ENCODE assay signal across 24 cellular contexts in the genomic region with DNA sequence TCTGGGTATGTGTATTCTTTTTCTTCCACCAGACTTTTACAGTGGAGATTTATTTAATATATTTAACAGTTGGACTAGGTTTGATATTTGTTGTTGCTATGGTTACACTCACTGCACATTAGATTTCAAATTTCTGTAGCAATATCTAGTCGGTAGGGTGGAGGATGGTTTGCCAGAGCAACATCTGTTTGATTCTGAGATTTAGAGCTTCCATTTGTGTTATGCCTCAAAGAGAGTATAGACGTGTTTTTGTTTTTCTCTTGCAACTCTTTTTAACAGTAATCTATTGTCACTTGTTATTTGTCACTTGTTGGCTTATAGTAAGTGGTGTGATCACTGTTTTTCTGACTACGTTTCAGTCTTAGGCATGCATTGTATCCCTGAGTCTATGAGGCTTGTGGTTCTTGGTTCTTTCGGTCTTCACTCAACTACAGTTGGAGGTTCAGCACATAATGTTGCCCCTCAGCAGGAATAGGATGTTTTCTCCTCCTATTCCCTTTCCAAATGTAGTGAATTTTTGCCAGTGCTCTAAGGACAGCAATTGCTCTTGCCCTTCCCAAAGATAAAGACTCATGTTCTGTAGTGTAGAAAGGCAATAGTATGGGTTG.
"Had no signal": no experiment of that assay in that cellular context is flagged by ENCODE, and none has a peak within 500 bp of the region (broad histone marks: within the 10 kb centered on the region; RNA-seq: fewer than 3 reads in every experiment).

No MANE protein-coding gene starts in this region.

- ATAC-seq: gastrocnemius medialis; left cardiac atrium; lower lobe of right lung; naive thymus-derived CD4-positive, alpha-beta T cell; psoas muscle; sciatic nerve; stimulated activated memory B cell treated with anti-CD40 and anti-IgM and Interleukin-4, amounts not matched to agents 10 μg/mL and 1 μg/mL and 100 μg/mL, for 72 hours had no signal

- H3K27me3 ChIP-seq: colonic mucosa, gastrocnemius medialis, spleen, upper lobe of left lung, uterus had no signal

- H3K4me3 ChIP-seq: colonic mucosa, gastrocnemius medialis, left ventricle myocardium inferior, lower lobe of right lung, psoas muscle, spleen, upper lobe of left lung, uterus had no signal

- H3K9me3 ChIP-seq: colonic mucosa, gastrocnemius medialis, lower lobe of right lung, psoas muscle, uterus had no signal

- H3K36me3 ChIP-seq: colonic mucosa, gastrocnemius medialis, left ventricle myocardium inferior, lower lobe of right lung, spleen, upper lobe of left lung, uterus had no signal

- H3K4me3 Mint-ChIP-seq: naive thymus-derived CD4-positive, alpha-beta T cell; nephron progenitor cell; stimulated activated memory B cell treated with anti-CD40 and anti-IgM and Interleukin-4, amounts not matched to agents 10 μg/mL and 1 μg/mL and 100 μg/mL, for 72 hours; stimulated activated naive CD8-positive, alpha-beta T cell treated with anti-CD3 and anti-CD28 coated beads, Interleukin-15, Interleukin-2, amounts not matched to agents 100 ng/mL and 50 ng/mL, for 24 hours had no signal

- H3K9ac ChIP-seq: parathyroid adenoma had no signal

- H3K4me1 ChIP-seq: colonic mucosa, gastrocnemius medialis, left ventricle myocardium inferior, lower lobe of right lung, parathyroid adenoma, psoas muscle, spleen, upper lobe of left lung, uterus had no signal

- H3K79me2 ChIP-seq: parathyroid adenoma had no signal

- H3K36me3 Mint-ChIP-seq: stimulated activated memory B cell treated with anti-CD40 and anti-IgM and Interleukin-4, amounts not matched to agents 10 μg/mL and 1 μg/mL and 100 μg/mL, for 72 hours had no signal

- H3K27ac Mint-ChIP-seq: naive thymus-derived CD4-positive, alpha-beta T cell; nephron progenitor cell; stimulated activated memory B cell treated with anti-CD40 and anti-IgM and Interleukin-4, amounts not matched to agents 10 μg/mL and 1 μg/mL and 100 μg/mL, for 72 hours; stimulated activated naive CD8-positive, alpha-beta T cell treated with anti-CD3 and anti-CD28 coated beads, Interleukin-15, Interleukin-2, amounts not matched to agents 100 ng/mL and 50 ng/mL, for 24 hours had no signal

- H3K27ac ChIP-seq: colonic mucosa, gastrocnemius medialis, left ventricle myocardium inferior, lower lobe of right lung, parathyroid adenoma, psoas muscle, spleen, upper lobe of left lung, uterus had no signal

- H3K4me1 Mint-ChIP-seq: naive thymus-derived CD4-positive, alpha-beta T cell; nephron progenitor cell; stimulated activated memory B cell treated with anti-CD40 and anti-IgM and Interleukin-4, amounts not matched to agents 10 μg/mL and 1 μg/mL and 100 μg/mL, for 72 hours had no signal

- H2AFZ ChIP-seq: parathyroid adenoma had no signal

- FAIRE-seq: keratinocyte had no signal

- DNase-seq: cerebellar nuclear complex; colonic mucosa; dermis blood vessel endothelial cell; effector CD4-positive, alpha-beta T cell; gastrocnemius medialis; glutamatergic neuron; left cardiac atrium; left ventricle myocardium inferior; lower lobe of right lung; mesenchymal stem cell; naive thymus-derived CD4-positive, alpha-beta T cell; nephron progenitor cell; psoas muscle; spleen; stimulated activated CD4-positive, alpha-beta T cell treated with anti-CD3 and anti-CD28 coated beads, Interleukin-15, amount 100 ng/mL, for 24 hours; stimulated activated CD4-positive, alpha-beta T cell treated with anti-CD3 and anti-CD28 coated beads, Interleukin-1b, Interleukin-23, amount 100 ng/mL, for 48 hours; stimulated activated CD4-positive, alpha-beta T cell treated with anti-CD3 and anti-CD28 coated beads, Interleukin-4, amount 100 ng/mL, for 24 hours; upper lobe of left lung; uterus had no signal

- H3K27me3 Mint-ChIP-seq: naive thymus-derived CD4-positive, alpha-beta T cell; stimulated activated memory B cell treated with anti-CD40 and anti-IgM and Interleukin-4, amounts not matched to agents 10 μg/mL and 1 μg/mL and 100 μg/mL, for 72 hours; stimulated activated naive CD8-positive, alpha-beta T cell treated with anti-CD3 and anti-CD28 coated beads, Interleukin-15, Interleukin-2, amounts not matched to agents 100 ng/mL and 50 ng/mL, for 24 hours had no signal
